In the genomic region with DNA sequence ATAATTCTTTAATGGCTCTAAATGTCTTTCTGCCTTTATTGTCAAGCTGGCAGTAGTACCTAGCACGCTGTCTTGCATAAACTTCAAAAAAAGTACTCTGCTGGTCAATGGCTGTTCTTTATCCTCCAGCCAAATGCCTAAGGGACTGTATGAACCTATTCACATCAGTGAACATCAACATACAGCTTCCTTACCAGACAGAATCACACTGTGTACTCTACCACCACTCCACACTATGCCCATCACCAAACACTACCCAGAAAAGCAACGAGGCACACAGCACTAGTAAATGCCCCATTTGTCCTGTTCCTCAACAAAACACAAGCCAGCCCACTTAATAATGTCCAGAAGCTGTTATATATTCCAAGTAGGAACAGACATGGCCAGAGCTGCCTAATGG, we compare ENCODE assay signal across 31 cellular contexts.
DNase-seq lines count a peak whose midpoint lies in the region; ATAC-seq and TF ChIP-seq lines count a peak whose summit lies in the region.
"Had no signal": no experiment of that assay in that cellular context is flagged by ENCODE, and none has a peak within 500 bp of the region (broad histone marks: within the 10 kb centered on the region; RNA-seq: fewer than 3 reads in every experiment).

No MANE protein-coding gene starts in this region.

- ATAC-seq in GM23338, result no peak
- ATAC-seq: activated CD8-positive, alpha-beta T cell treated with anti-CD3 and anti-CD28 coated beads, Interleukin-2, amount 10 ng/mL, durations not matched to agents 7 days and 5 days; effector memory CD8-positive, alpha-beta T cell; HCT116; natural killer cell treated with Interleukin-12 subunit alpha and Interleukin-12 subunit beta and Interleukin-15 and Interleukin-18, amount 100 ng/mL, for 72 hours; PC-3; SK-N-SH treated with all-trans-retinoic acid at 6 μM for 48 hours; T-helper 17 cell had no signal

- no peak overlapping the region for H4K8ac ChIP-seq in trophoblast cell (ENCODE audit: low read depth, low read length)

- H3K79me2 ChIP-seq in GM23338 (replicated peaks; ENCODE audit: insufficient read depth) (peaks cover 27% of the 10 kb centered on the region), trophoblast cell (ENCODE audit: control insufficient read depth, insufficient read depth, low read length, poor library complexity) (no peaks in the 10 kb centered on the region)

- no peak overlapping the region for H3K4ac ChIP-seq in trophoblast cell (ENCODE audit: low read depth, low read length)

- H3K27ac ChIP-seq in BLaER1 treated with 17β-estradiol and CSF1 and Interleukin-3, amounts not matched to agents 10 nM and 100 nM, result no peak overlapping the region
- H3K27ac ChIP-seq in GM23338 (ENCODE audit: low read depth), result no peak overlapping the region
- peak overlapping the region in 57 of 59 donors; percentile 5 to 99 (median 72) for H3K27ac ChIP-seq in dorsolateral prefrontal cortex
- no peak overlapping the region for H3K27ac ChIP-seq in trophoblast cell (ENCODE audit: low read depth, low read length)
- H3K27ac ChIP-seq: colonic mucosa had no signal

- no peak overlapping the region for H3K18ac ChIP-seq in trophoblast cell (ENCODE audit: low read length)

- no peaks in the 10 kb centered on the region for H4K20me1 ChIP-seq in BLaER1 treated with 17β-estradiol and CSF1 and Interleukin-3, amounts not matched to agents 10 nM and 100 nM
- no peaks in the 10 kb centered on the region for H4K20me1 ChIP-seq in GM23338 (replicated peaks; ENCODE audit: insufficient read depth)

- WGBS in trophoblast cell (ENCODE audit: extremely low coverage, insufficient coverage, insufficient read length), result no CpG with 5 or more reads among the region's 2 CpGs

- no peaks in the 10 kb centered on the region for H3K27me3 ChIP-seq in BLaER1 treated with 17β-estradiol and CSF1 and Interleukin-3, amounts not matched to agents 10 nM and 100 nM
- no peaks in the 10 kb centered on the region for H3K27me3 ChIP-seq in GM23338 (ENCODE audit: insufficient read depth)
- H3K27me3 ChIP-seq in dorsolateral prefrontal cortex, result no peaks in the 10 kb centered on the region
- no peaks in the 10 kb centered on the region for H3K27me3 ChIP-seq in trophoblast cell (ENCODE audit: insufficient read depth, low read length)
- H3K27me3 ChIP-seq: breast epithelium, colonic mucosa had no signal

- no peak overlapping the region for H2AK5ac ChIP-seq in trophoblast cell (ENCODE audit: low read length)

- no peaks in the 10 kb centered on the region for H3F3A ChIP-seq in GM23338 (replicated peaks; ENCODE audit: low read depth)

- no peak overlapping the region for H3K4me3 ChIP-seq in BLaER1 treated with 17β-estradiol and CSF1 and Interleukin-3, amounts not matched to agents 10 nM and 100 nM
- H3K4me3 ChIP-seq in GM23338 (no peak overlapping the region), dorsolateral prefrontal cortex (no peak overlapping the region), trophoblast cell (ENCODE audit: low read depth, low read length) (no peak overlapping the region)
- H3K4me3 ChIP-seq: breast epithelium, colonic mucosa, lung had no signal

- H2BK12ac ChIP-seq in trophoblast cell (ENCODE audit: low read length), result peak overlapping the region; percentile 6

- H3K4me3 Mint-ChIP-seq in GM23338, result no peak overlapping the region
- H3K4me3 Mint-ChIP-seq: activated CD8-positive, alpha-beta T cell treated with anti-CD3 and anti-CD28 coated beads, Interleukin-2, amount 10 ng/mL, durations not matched to agents 7 days and 5 days; effector memory CD8-positive, alpha-beta T cell; natural killer cell treated with Interleukin-12 subunit alpha and Interleukin-12 subunit beta and Interleukin-15 and Interleukin-18, amount 100 ng/mL, for 72 hours; stimulated activated naive CD8-positive, alpha-beta T cell treated with anti-CD3 and anti-CD28 coated beads, Interleukin-15, Interleukin-2, amounts not matched to agents 100 ng/mL and 50 ng/mL, for 24 hours; T-helper 17 cell had no signal

- H3K14ac ChIP-seq in trophoblast cell (ENCODE audit: low read length), result no peak overlapping the region

- no peak overlapping the region for H2BK5ac ChIP-seq in trophoblast cell (ENCODE audit: low read depth, low read length, poor library complexity)

- H3K4me1 Mint-ChIP-seq in GM23338, result peaks cover 6% of the 10 kb centered on the region

- no peak overlapping the region for H4K12ac ChIP-seq in trophoblast cell (ENCODE audit: low read depth, low read length)

- TF ChIP-seq CTCF in GM23338 (conservative IDR thresholded peaks at IDR 0.05; ENCODE audit: low read depth in 2 of 2), result no peak
- no peak for TF ChIP-seq CTCF in dorsolateral prefrontal cortex (IDR thresholded peaks at IDR 0.05 in 54 of 56, conservative IDR thresholded peaks at IDR 0.05 in 2 of 56; ENCODE audit: low read depth in 1 of 56, partially characterized antibody in 56 of 56)

- peak overlapping the region; percentile 69; the same call in 1 of the 2 replicates for H3K27ac Mint-ChIP-seq in GM23338
- H3K27ac Mint-ChIP-seq: activated CD8-positive, alpha-beta T cell treated with anti-CD3 and anti-CD28 coated beads, Interleukin-2, amount 10 ng/mL, durations not matched to agents 7 days and 5 days; effector memory CD8-positive, alpha-beta T cell; stimulated activated naive CD8-positive, alpha-beta T cell treated with anti-CD3 and anti-CD28 coated beads, Interleukin-15, Interleukin-2, amounts not matched to agents 100 ng/mL and 50 ng/mL, for 24 hours; T-helper 17 cell had no signal

- peak overlapping the region in 8 of 11 experiments; percentile 4 to 70 (median 24); a peak in 10 of 22 replicates for H3K4me2 ChIP-seq in BLaER1 treated with 17β-estradiol and CSF1 and Interleukin-3, amounts not matched to agents 10 nM and 100 nM
- H3K4me2 ChIP-seq in GM23338, result no peak overlapping the region
- H3K4me2 ChIP-seq in trophoblast cell (ENCODE audit: low read length), result no peak overlapping the region

- H2AFZ ChIP-seq in GM23338 (no peak overlapping the region), trophoblast cell (ENCODE audit: insufficient read depth, low read length, poor library complexity) (no peak overlapping the region)

- peaks cover 4 to 25% (median 13%) of the 10 kb centered on the region in 11 experiments; a peak in 15 of 22 replicates for H3K9me3 ChIP-seq in BLaER1 treated with 17β-estradiol and CSF1 and Interleukin-3, amounts not matched to agents 10 nM and 100 nM (replicated peaks in 1 of 11)
- H3K9me3 ChIP-seq in trophoblast cell (ENCODE audit: insufficient read depth, low read depth, low read length), result no peaks in the 10 kb centered on the region
- H3K9me3 ChIP-seq: breast epithelium, Caco-2, colonic mucosa had no signal

- H3K9ac ChIP-seq in BLaER1 treated with 17β-estradiol and CSF1 and Interleukin-3, amounts not matched to agents 10 nM and 100 nM, result no peak overlapping the region
- H3K9ac ChIP-seq in trophoblast cell (ENCODE audit: low read length), result no peak overlapping the region

- H3K23ac ChIP-seq in trophoblast cell (ENCODE audit: low read length), result no peak overlapping the region

- no peaks in the 10 kb centered on the region for H3K79me1 ChIP-seq in trophoblast cell (ENCODE audit: low read length)

- H3K9me3 Mint-ChIP-seq in GM23338, result 0 out of 3 replicates have a peak, but pooled peaks cover 2% of the 10 kb centered on the region
- H3K9me3 Mint-ChIP-seq: effector memory CD8-positive, alpha-beta T cell; natural killer cell treated with Interleukin-12 subunit alpha and Interleukin-12 subunit beta and Interleukin-15 and Interleukin-18, amount 100 ng/mL, for 72 hours had no signal

- H4K91ac ChIP-seq in trophoblast cell (ENCODE audit: low read depth, low read length), result no peak overlapping the region

- peaks cover 0 to 29% (median 24%) of the 10 kb centered on the region in 10 experiments; a peak in 14 of 20 replicates for H3K4me1 ChIP-seq in BLaER1 treated with 17β-estradiol and CSF1 and Interleukin-3, amounts not matched to agents 10 nM and 100 nM
- no peaks in the 10 kb centered on the region; the same call in 1 of the 2 replicates for H3K4me1 ChIP-seq in GM23338 (ENCODE audit: insufficient read depth)
- H3K4me1 ChIP-seq in trophoblast cell (ENCODE audit: control insufficient read depth in 1 of 2, insufficient read depth in 2 of 2, low read length in 2 of 2), result no peaks in the 10 kb centered on the region
- H3K4me1 ChIP-seq: breast epithelium, Caco-2, colonic mucosa had no signal

- intact Hi-C loops in dorsolateral prefrontal cortex (cut with DNase I), result no loop called here

- H3K9me2 ChIP-seq in GM23338 (ENCODE audit: insufficient read depth), result no peaks in the 10 kb centered on the region

- H3K36me3 Mint-ChIP-seq in GM23338 (ENCODE audit: low read depth), result peaks cover 6% of the 10 kb centered on the region; the same call in 2 of the 3 replicates
- H3K36me3 Mint-ChIP-seq: natural killer cell treated with Interleukin-12 subunit alpha and Interleukin-12 subunit beta and Interleukin-15 and Interleukin-18, amount 100 ng/mL, for 72 hours had no signal

- H2BK120ac ChIP-seq in trophoblast cell (ENCODE audit: insufficient read depth, low read length, poor library complexity), result no peak overlapping the region

- H3K27me3 Mint-ChIP-seq in GM23338 (ENCODE audit: insufficient read depth, low read depth, poor library complexity), result no peaks in the 10 kb centered on the region
- H3K27me3 Mint-ChIP-seq: effector memory CD8-positive, alpha-beta T cell; natural killer cell treated with Interleukin-12 subunit alpha and Interleukin-12 subunit beta and Interleukin-15 and Interleukin-18, amount 100 ng/mL, for 72 hours; stimulated activated naive CD8-positive, alpha-beta T cell treated with anti-CD3 and anti-CD28 coated beads, Interleukin-15, Interleukin-2, amounts not matched to agents 100 ng/mL and 50 ng/mL, for 24 hours; T-helper 17 cell had no signal

- no peak for DNase-seq in GM23338 (ENCODE audit: low spot score)
- no peak for DNase-seq in dorsolateral prefrontal cortex
- no peak for DNase-seq in trophoblast cell
- no peak for DNase-seq in ecto neural progenitor cell (ENCODE audit: low spot score)
- no peak for DNase-seq in iPS-NIHi7 (ENCODE audit: extremely low spot score)
- no peak for DNase-seq in HCEC 1CT
- DNase-seq: activated CD4-positive, CD25-positive, alpha-beta regulatory T cell treated with anti-CD3 and anti-CD28 coated beads, Interleukin-2, amount 50 U/mL, for 72 hours; activated CD8-positive, alpha-beta T cell treated with anti-CD3 and anti-CD28 coated beads, Interleukin-2, amount 10 ng/mL, durations not matched to agents 7 days and 5 days; activated naive CD4-positive, alpha-beta T cell treated with anti-CD3 and anti-CD28 coated beads, Interleukin-2, amount 50 U/mL, for 16 hours; amygdala; C1 segment of cervical spinal cord; Caco-2; colonic mucosa; DMS53; effector memory CD8-positive, alpha-beta T cell; Karpas-422; NCI-H1417; NCI-H2029; NCI-H526 treated with DMSO at 0.1 percent for 48 hours; NK-92 treated with Interleukin-12 subunit alpha and Interleukin-12 subunit beta, amount 100 ng/mL, for 24 hours; PC-3; stimulated activated CD4-positive, alpha-beta T cell treated with anti-CD3 and anti-CD28 coated beads, Interleukin-2, amount 100 ng/mL, for 24 hours; stimulated activated CD8-positive, alpha-beta memory T cell treated with anti-CD3 and anti-CD28 coated beads, Interleukin-4, amount 100 ng/mL, for 48 hours; T-helper 17 cell had no signal

- H3K36me3 ChIP-seq in BLaER1 treated with 17β-estradiol and CSF1 and Interleukin-3, amounts not matched to agents 10 nM and 100 nM, result peaks cover 0 to 12% (median 0%) of the 10 kb centered on the region in 11 experiments; a peak in 3 of 22 replicates
- H3K36me3 ChIP-seq in GM23338 (ENCODE audit: insufficient read depth) (no peaks in the 10 kb centered on the region), trophoblast cell (ENCODE audit: control insufficient read depth in 1 of 2, insufficient read depth in 2 of 2, low read length in 2 of 2) (no peaks in the 10 kb centered on the region)
- H3K36me3 ChIP-seq: breast epithelium, colonic mucosa had no signal

Comparison
In these comparisons a context has a peak if more than half of its experiments do, and no peak if none do; other contexts are left out.
1. H3K27ac ChIP-seq: peak in dorsolateral prefrontal cortex (57 of 59); none in BLaER1 treated with 17β-estradiol and CSF1 and Interleukin-3, amounts not matched to agents 10 nM and 100 nM (0 of 11), GM23338 (single experiment) and trophoblast cell (single experiment).
2. H3K4me2 ChIP-seq: peak in BLaER1 treated with 17β-estradiol and CSF1 and Interleukin-3, amounts not matched to agents 10 nM and 100 nM (8 of 11); none in GM23338 (single experiment) and trophoblast cell (single experiment).